ENCODE assay signal across 12 cellular contexts in the genomic region with DNA sequence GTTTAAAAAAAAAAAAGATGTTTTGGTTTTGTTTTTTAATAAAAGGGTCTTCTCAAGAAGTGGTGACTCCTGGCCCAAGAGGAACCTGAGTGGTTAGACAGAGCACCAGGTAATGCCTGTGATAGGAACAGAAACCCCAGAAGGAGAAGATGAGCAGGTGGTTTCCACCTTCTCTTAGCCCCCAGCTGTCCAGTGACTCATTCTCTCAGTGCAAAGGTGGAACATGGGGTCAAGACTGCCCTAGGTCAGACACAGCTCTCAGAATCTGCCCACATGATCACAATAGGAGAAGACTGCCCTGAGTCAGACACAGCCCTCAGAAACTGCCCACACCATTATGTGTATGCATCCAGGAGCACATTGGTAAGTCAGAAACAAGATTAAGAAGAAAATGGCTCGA.
A peak's percentile ranks its signal among the peaks of the same experiment; 100 is the strongest.
DNase-seq lines count a peak whose midpoint lies in the region; ATAC-seq and TF ChIP-seq lines count a peak whose summit lies in the region.
"Had no signal": no experiment of that assay in that cellular context is flagged by ENCODE, and none has a peak within 500 bp of the region (broad histone marks: within the 10 kb centered on the region; RNA-seq: fewer than 3 reads in every experiment).

No MANE protein-coding gene starts in this region.

- CTCF ChIA-PET in activated CD4-positive, alpha-beta T cell treated with anti-CD3 and anti-CD28 coated beads for 36 hours (lab: Charles Lee), result no interaction called here

- no peaks in the 10 kb centered on the region for H3K36me3 Mint-ChIP-seq in activated CD4-positive, alpha-beta T cell treated with anti-CD3 and anti-CD28 coated beads for 36 hours (ENCODE audit: low read depth)

- H3K4me1 ChIP-seq in gastrocnemius medialis (peaks cover 13 to 24% of the 10 kb centered on the region in 2 donors), transverse colon (no peaks in the 10 kb centered on the region)
- H3K4me1 ChIP-seq: parathyroid adenoma had no signal

- no peak overlapping the region for H3K4me3 ChIP-seq in gastrocnemius medialis
- no peak overlapping the region for H3K4me3 ChIP-seq in transverse colon

- in situ Hi-C loops in gastrocnemius medialis (cut with MboI; ENCODE audit: low sequenced_read_pairs in 4 of 4), result no loop called here
- in situ Hi-C loops in transverse colon (cut with MboI; ENCODE audit: low pct_ligation_motif_present in 1 of 4, low pct_unique_long_range_greater_than_20kb in 1 of 4, low sequenced_read_pairs in 3 of 4), result no loop called here

- POLR2A ChIA-PET in activated CD4-positive, alpha-beta T cell treated with anti-CD3 and anti-CD28 coated beads for 36 hours (lab: Charles Lee), result no interaction called here

- intact Hi-C loops in activated CD4-positive, alpha-beta T cell treated with anti-CD3 and anti-CD28 coated beads for 36 hours (cut with DNase I, micrococcal nuclease), result no loop called here
- intact Hi-C loops in gastrocnemius medialis (cut with DNase I; ENCODE audit: low total_unique reads), result no loop called here
- intact Hi-C loops in transverse colon (cut with DNase I; ENCODE audit: low total_unique reads), result no loop called here

- no peak for TF ChIP-seq EP300 in transverse colon (IDR thresholded peaks at IDR 0.05; ENCODE audit: low read depth)

- H3K27me3 Mint-ChIP-seq in activated CD4-positive, alpha-beta T cell treated with anti-CD3 and anti-CD28 coated beads for 36 hours, result no peaks in the 10 kb centered on the region
- H3K27me3 Mint-ChIP-seq: dendritic cell treated with granulocyte-macrophage colony-stimulating factor and Interleukin-4, amounts not matched to agents 40 ng/mL and 50 ng/mL, for 4 days had no signal

- H3K36me3 ChIP-seq in gastrocnemius medialis, result peaks cover 0 to 17% of the 10 kb centered on the region in 2 donors
- no peaks in the 10 kb centered on the region for H3K36me3 ChIP-seq in transverse colon

- H3K27ac Mint-ChIP-seq in activated CD4-positive, alpha-beta T cell treated with anti-CD3 and anti-CD28 coated beads for 36 hours, result no peak overlapping the region
- H3K27ac Mint-ChIP-seq: dendritic cell treated with granulocyte-macrophage colony-stimulating factor and Interleukin-4, amounts not matched to agents 40 ng/mL and 50 ng/mL, for 4 days had no signal

- peaks cover 9% of the 10 kb centered on the region for H3K4me1 Mint-ChIP-seq in activated CD4-positive, alpha-beta T cell treated with anti-CD3 and anti-CD28 coated beads for 36 hours

- DNase-seq in activated CD4-positive, alpha-beta T cell treated with anti-CD3 and anti-CD28 coated beads for 36 hours, result no peak
- no peak for DNase-seq in activated CD4-positive, alpha-beta T cell treated with anti-CD3 and anti-CD28 coated beads, Interleukin-2, amount 50 U/mL, for 4 hours
- DNase-seq in gastrocnemius medialis (no peak), islet precursor cell (no peak), medulla oblongata (ENCODE audit: extremely low spot score) (no peak), transverse colon (no peak)
- DNase-seq: ACHN; activated T-cell treated with anti-CD3 and anti-CD28 coated beads, Interleukin-2, amount 50 U/mL, for 1 hour had no signal

- TF ChIP-seq CTCF in gastrocnemius medialis (IDR thresholded peaks at IDR 0.05 in 4 of 5, conservative IDR thresholded peaks at IDR 0.05 in 1 of 5) (no peak), transverse colon (IDR thresholded peaks at IDR 0.05) (no peak)

- H3K27me3 ChIP-seq in gastrocnemius medialis (no peaks in the 10 kb centered on the region), transverse colon (no peaks in the 10 kb centered on the region)

- H3K9me3 ChIP-seq in gastrocnemius medialis (no peaks in the 10 kb centered on the region), transverse colon (no peaks in the 10 kb centered on the region)

- peak overlapping the region; percentile 48 to 66 (median 54) for H3K27ac ChIP-seq in gastrocnemius medialis
- H3K27ac ChIP-seq in transverse colon, result no peak overlapping the region
- H3K27ac ChIP-seq: parathyroid adenoma had no signal

- H3K9me3 Mint-ChIP-seq in activated CD4-positive, alpha-beta T cell treated with anti-CD3 and anti-CD28 coated beads for 36 hours (ENCODE audit: low read depth), result no peaks in the 10 kb centered on the region
- H3K9me3 Mint-ChIP-seq: dendritic cell treated with granulocyte-macrophage colony-stimulating factor and Interleukin-4, amounts not matched to agents 40 ng/mL and 50 ng/mL, for 4 days had no signal

- no peak for TF ChIP-seq POLR2A in gastrocnemius medialis (IDR thresholded peaks at IDR 0.05)
- no peak for TF ChIP-seq POLR2A in transverse colon (IDR thresholded peaks at IDR 0.05)

- 72 to 89% methylated on average over 1 of the region's 1 CpG for WGBS in transverse colon (ENCODE audit: low coverage in 1 of 2), 2 donors

- peak; percentile 47 for ATAC-seq in activated CD4-positive, alpha-beta T cell treated with anti-CD3 and anti-CD28 coated beads for 36 hours
- ATAC-seq in GM21529 (IDR thresholded peaks at IDR 0.05; ENCODE audit: unreplicated experiment) (peak; percentile 98), HG03196 (IDR thresholded peaks at IDR 0.05; ENCODE audit: unreplicated experiment) (peak; percentile 88), gastrocnemius medialis (peak in 1 of 2 donors; percentile 12)

- no peak overlapping the region for H3K4me3 Mint-ChIP-seq in activated CD4-positive, alpha-beta T cell treated with anti-CD3 and anti-CD28 coated beads for 36 hours
- H3K4me3 Mint-ChIP-seq: dendritic cell treated with granulocyte-macrophage colony-stimulating factor and Interleukin-4, amounts not matched to agents 40 ng/mL and 50 ng/mL, for 4 days had no signal

Comparison
In these comparisons a context has a peak if more than half of its experiments do, and no peak if none do; other contexts are left out.
1. H3K27ac ChIP-seq: peak in gastrocnemius medialis (4 of 4); none in transverse colon (0 of 4).